Comparison of ENCODE assay signal across 1 cellular context in genomic region chr1:65471213-65471833, GRCh38.
TF ChIP-seq lines count a peak whose summit lies in the region.

No MANE protein-coding gene starts in this region.

TF ChIP-seq in HEK293T, 16 proteins besides CTCF, POLR2A, EP300 and RAD21 (continued from another document):
- TF ChIP-seq PKNOX1 (IDR thresholded peaks at IDR 0.05) (no peak), ZNF384 (IDR thresholded peaks at IDR 0.05) (no peak)
